ENCODE assay signal across 16 cellular contexts in genomic region chr5:68028131-68028727, GRCh38.
DNase-seq lines count a peak whose midpoint lies in the region; ATAC-seq and TF ChIP-seq lines count a peak whose summit lies in the region.
"Had no signal": no experiment of that assay in that cellular context is flagged by ENCODE, and none has a peak within 500 bp of the region (broad histone marks: within the 10 kb centered on the region; RNA-seq: fewer than 3 reads in every experiment).

No MANE protein-coding gene starts in this region.

- H3K27me3 ChIP-seq in esophagus muscularis mucosa = no peaks in the 10 kb centered on the region
- no peaks in the 10 kb centered on the region for H3K27me3 ChIP-seq in tibial nerve
- H3K27me3 ChIP-seq: pancreas, SJSA1 had no signal

- DNase-seq in SK-N-MC (ENCODE audit: low read depth, low spot score) (no peak), esophagus muscularis mucosa (ENCODE audit: extremely low spot score) (no peak), tibial nerve (ENCODE audit: low spot score in 2 of 2) (no peak), DMS153 (lab: John Stamatoyannopoulos, UW) (no peak)
- no peak for DNase-seq in activated CD4-positive, alpha-beta T cell treated with anti-CD3 and anti-CD28 coated beads for 1 hour
- DNase-seq: activated CD4-positive, alpha-beta T cell treated with anti-CD3 and anti-CD28 coated beads for 48 hours; activated naive CD4-positive, alpha-beta T cell; NCI-H2029 treated with DMSO at 0.1 percent for 48 hours; NCI-H510A; pancreas had no signal

- no peaks in the 10 kb centered on the region for H3K9me3 ChIP-seq in SK-N-MC (ENCODE audit: low read depth, low read length)
- H3K9me3 ChIP-seq in esophagus muscularis mucosa = no peaks in the 10 kb centered on the region
- H3K9me3 ChIP-seq in tibial nerve = no peaks in the 10 kb centered on the region
- H3K9me3 ChIP-seq: pancreas, SJSA1 had no signal

- intact Hi-C loops in esophagus muscularis mucosa (cut with DNase I) = loop anchor here (5.0 kb wide), 1 partner anchor 189 kb away; the partner anchor contains the start of gene PIK3R1

- no peak for TF ChIP-seq CTCF in esophagus muscularis mucosa (IDR thresholded peaks at IDR 0.05)
- TF ChIP-seq CTCF in nephron (IDR thresholded peaks at IDR 0.05; ENCODE audit: unreplicated experiment in 3 of 3) = no peak
- no peak for TF ChIP-seq CTCF in tibial nerve (IDR thresholded peaks at IDR 0.05)

- H3K4me1 Mint-ChIP-seq in nephron = peaks cover 46% of the 10 kb centered on the region
- H3K4me1 Mint-ChIP-seq: B cell had no signal

- WGBS in esophagus muscularis mucosa = 39% methylated on average over 2 of the region's 2 CpGs
- 65 to 70% methylated on average over 2 of the region's 2 CpGs for WGBS in tibial nerve, 2 donors

- TF ChIP-seq POLR2A in esophagus muscularis mucosa (IDR thresholded peaks at IDR 0.05; ENCODE audit: low read depth) = no peak
- TF ChIP-seq POLR2A in tibial nerve (IDR thresholded peaks at IDR 0.05) = no peak

- peaks cover 3% of the 10 kb centered on the region for H3K27me3 Mint-ChIP-seq in nephron (ENCODE audit: low read depth)
- H3K27me3 Mint-ChIP-seq: B cell had no signal

- H3K9ac ChIP-seq in SK-N-MC (ENCODE audit: insufficient read length) = peak overlapping the region; percentile 46

- H3K27ac Mint-ChIP-seq in nephron = peak overlapping the region; percentile 87 to 91 (median 90)
- H3K27ac Mint-ChIP-seq: B cell had no signal

- H3K4me3 Mint-ChIP-seq in nephron = no peak overlapping the region
- H3K4me3 Mint-ChIP-seq: B cell had no signal

- H3K27ac ChIP-seq in SK-N-MC (peak overlapping the region; percentile 97), esophagus muscularis mucosa (replicated peaks in 1 of 4) (peak overlapping the region; percentile 66 to 80 (median 76)), tibial nerve (peak overlapping the region in 3 of 4 donors; percentile 2 to 71 (median 58))
- H3K27ac ChIP-seq: pancreas, SJSA1 had no signal

- peaks cover 28 to 60% (median 50%) of the 10 kb centered on the region in 4 donors for H3K4me1 ChIP-seq in esophagus muscularis mucosa
- H3K4me1 ChIP-seq in tibial nerve = peaks cover 0 to 27% (median 9%) of the 10 kb centered on the region in 4 donors

- H3K9me3 Mint-ChIP-seq in nephron = no peaks in the 10 kb centered on the region

- H3K4me3 ChIP-seq in SK-N-MC = peak overlapping the region; percentile 44
- H3K4me3 ChIP-seq in esophagus muscularis mucosa = no peak overlapping the region
- H3K4me3 ChIP-seq in tibial nerve = no peak overlapping the region
- H3K4me3 ChIP-seq: pancreas, SJSA1 had no signal

- no peaks in the 10 kb centered on the region for H3K36me3 Mint-ChIP-seq in nephron (ENCODE audit: low read depth)

- no peak for ATAC-seq in HG02970 (IDR thresholded peaks at IDR 0.05; ENCODE audit: low FRiP score, unreplicated experiment)
- no peak for ATAC-seq in HG03139 (IDR thresholded peaks at IDR 0.05; ENCODE audit: unreplicated experiment)
- ATAC-seq: esophagus mucosa had no signal

- TF ChIP-seq EP300 in esophagus muscularis mucosa (IDR thresholded peaks at IDR 0.05) = no peak
- no peak for TF ChIP-seq EP300 in tibial nerve (IDR thresholded peaks at IDR 0.05)

- H3K36me3 ChIP-seq in SK-N-MC (ENCODE audit: insufficient read depth, low read length) (no peaks in the 10 kb centered on the region), esophagus muscularis mucosa (no peaks in the 10 kb centered on the region), tibial nerve (no peaks in the 10 kb centered on the region)
- H3K36me3 ChIP-seq: pancreas, SJSA1 had no signal
